Comparison of ENCODE assay signal across 8 cellular contexts in genomic region chr12:43882578-43883178, GRCh38. TPM values are rescaled to one million over a fixed set of nuclear protein-coding genes. Genes with fewer than 3 reads are reported as not detected.
DNase-seq lines count a peak whose midpoint lies in the region; ATAC-seq and TF ChIP-seq lines count a peak whose summit lies in the region.

No MANE protein-coding gene starts in this region.

- H3K14ac ChIP-seq in neuronal stem cell (ENCODE audit: low read length): no peak overlapping the region

- no peak overlapping the region for H3K23ac ChIP-seq in neuronal stem cell (ENCODE audit: low read depth, low read length, poor library complexity)

- no peak overlapping the region for H2BK12ac ChIP-seq in neuronal stem cell (ENCODE audit: low read length)

- H3K4me3 ChIP-seq in WERI-Rb-1 (ENCODE audit: low read depth, low read length) (no peak overlapping the region), neuronal stem cell (ENCODE audit: low read length in 2 of 2) (no peak overlapping the region)

- no peaks in the 10 kb centered on the region for H3K27me3 ChIP-seq in WERI-Rb-1 (ENCODE audit: insufficient read depth, low read depth, severe bottlenecking)
- no peaks in the 10 kb centered on the region for H3K27me3 ChIP-seq in neuronal stem cell (ENCODE audit: control insufficient read depth in 3 of 3, insufficient read depth in 3 of 3, low read depth in 1 of 3, low read length in 3 of 3)

- H3K36me3 ChIP-seq in WERI-Rb-1 (no peaks in the 10 kb centered on the region), neuronal stem cell (replicated peaks in 1 of 2; ENCODE audit: control insufficient read depth in 2 of 2, insufficient read depth in 2 of 2, low read length in 2 of 2) (no peaks in the 10 kb centered on the region)

- H4K91ac ChIP-seq in neuronal stem cell (ENCODE audit: low read depth, low read length, poor library complexity): no peak overlapping the region

- H3K27ac ChIP-seq in WERI-Rb-1 (no peak overlapping the region), neuronal stem cell (replicated peaks; ENCODE audit: low read length) (no peak overlapping the region)

- H2AK5ac ChIP-seq in neuronal stem cell (ENCODE audit: low read depth, low read length): no peak overlapping the region

- H2BK5ac ChIP-seq in neuronal stem cell (ENCODE audit: low read length): no peak overlapping the region

- ATAC-seq in GM18858 (IDR thresholded peaks at IDR 0.05; ENCODE audit: unreplicated experiment): peak; percentile 92
- peak; percentile 75 for ATAC-seq in HG03025 (IDR thresholded peaks at IDR 0.05; ENCODE audit: low FRiP score, unreplicated experiment)

- TF ChIP-seq CTCF in WERI-Rb-1 (IDR thresholded peaks at IDR 0.05; ENCODE audit: low read depth, low read length): peak; percentile 69

- peaks cover 6 to 8% of the 10 kb centered on the region in 2 donors for H3K4me1 ChIP-seq in neuronal stem cell (ENCODE audit: control insufficient read depth in 2 of 2, insufficient read depth in 1 of 2, low read depth in 1 of 2, low read length in 2 of 2)

- no peak overlapping the region for H3K4me2 ChIP-seq in neuronal stem cell (ENCODE audit: insufficient read depth, low read length, poor library complexity, severe bottlenecking)

- H3K18ac ChIP-seq in neuronal stem cell (ENCODE audit: low read length): no peak overlapping the region

- H3K9me3 ChIP-seq in WERI-Rb-1 (ENCODE audit: severe bottlenecking) (no peaks in the 10 kb centered on the region), neuronal stem cell (replicated peaks in 1 of 2; ENCODE audit: control insufficient read depth in 2 of 2, insufficient read depth in 1 of 2, low read depth in 1 of 2, low read length in 2 of 2) (no peaks in the 10 kb centered on the region)

- no CpG with 5 or more reads among the region's 2 CpGs for WGBS in neuronal stem cell (ENCODE audit: extremely low coverage in 2 of 2, insufficient read length in 2 of 2, insufficient replicate concordance in 1 of 2), 2 donors

- H2BK15ac ChIP-seq in neuronal stem cell (ENCODE audit: low read length): no peak overlapping the region

- H3K4ac ChIP-seq in neuronal stem cell (ENCODE audit: low read length): no peak overlapping the region

- H4K8ac ChIP-seq in neuronal stem cell (ENCODE audit: low read depth, low read length): no peak overlapping the region

- H3K9ac ChIP-seq in neuronal stem cell (ENCODE audit: low read depth, low read length, poor library complexity): no peak overlapping the region

- H2AFZ ChIP-seq in neuronal stem cell (ENCODE audit: low read length): no peak overlapping the region

- H2BK120ac ChIP-seq in neuronal stem cell (ENCODE audit: low read depth, low read length): no peak overlapping the region

- DNase-seq in COR-L47 (lab: John Stamatoyannopoulos, UW) (peak; percentile 17), NCI-H2029 treated with DMSO at 0.1 percent for 48 hours (lab: John Stamatoyannopoulos, UW) (peak; percentile 3), WERI-Rb-1 (peak; percentile 24), fibroblast of peridontal ligament (ENCODE audit: extremely low read depth) (peak; percentile 85), neuronal stem cell (ENCODE audit: low spot score) (peak; percentile 17), epidermal melanocyte (ENCODE audit: insufficient read length, low spot score) (no peak)

- no peaks in the 10 kb centered on the region for H3K79me1 ChIP-seq in neuronal stem cell (ENCODE audit: low read depth, low read length)

RNA-seq across cellular contexts. Expression of gene TMEM117, which starts 46.8 kb away (rescaled TPM):
- 0.15 TPM for polyA plus RNA-seq in neuronal stem cell (2013, experiment 1 of 2)
- 0.28 TPM for polyA plus RNA-seq in neuronal stem cell (2013, experiment 2 of 2)
